ENCODE assay signal across 26 cellular contexts in genomic region chr10:123643315-123643714, GRCh38. TPM values are rescaled to one million over a fixed set of nuclear protein-coding genes. Genes with fewer than 3 reads are reported as not detected.
DNase-seq lines count a peak whose midpoint lies in the region; ATAC-seq, FAIRE-seq and TF ChIP-seq lines count a peak whose summit lies in the region.
"Had no signal": no experiment of that assay in that cellular context is flagged by ENCODE, and none has a peak within 500 bp of the region (broad histone marks: within the 10 kb centered on the region; RNA-seq: fewer than 3 reads in every experiment).

No MANE protein-coding gene starts in this region.

- H2AFZ ChIP-seq in H1 (ENCODE audit: low read length): no peak overlapping the region

- 85% methylated on average over 10 of the region's 10 CpGs; no CpG with 5 or more reads in 1 of the 2 experiments for WGBS in H1 (ENCODE audit: extremely low coverage in 1 of 2, insufficient coverage in 1 of 2, insufficient read length in 1 of 2, insufficient replicate concordance in 2 of 2, low coverage in 1 of 2, low lambda C conversion rate in 2 of 2, missing lambda C conversion rate in 1 of 2), 2 experiments

- no peaks in the 10 kb centered on the region for H3K36me3 ChIP-seq in H1 (ENCODE audit: control insufficient read depth in 2 of 4, insufficient read depth in 4 of 4, low read length in 3 of 4)
- H3K36me3 ChIP-seq: HAP-1, MG63 had no signal

- H4K5ac ChIP-seq in H1 (ENCODE audit: insufficient read length, low read depth, low read length): no peak overlapping the region

- H2BK5ac ChIP-seq in H1 (ENCODE audit: low read depth, low read length): no peak overlapping the region

- H3K4me3 ChIP-seq in H1 (ENCODE audit: extremely low read depth in 1 of 4, insufficient read depth in 2 of 4, low read depth in 3 of 4, low read length in 4 of 4): no peak overlapping the region
- H3K4me3 ChIP-seq: HAP-1, MG63 had no signal

- peaks cover 5 to 25% (median 13%) of the 10 kb centered on the region in 4 experiments for H3K4me1 ChIP-seq in H1 (replicated peaks in 1 of 4; ENCODE audit: control insufficient read depth in 3 of 4, insufficient read depth in 4 of 4, low read length in 3 of 4)
- H3K4me1 ChIP-seq: Caco-2, HAP-1 had no signal

- no peak overlapping the region for H3K23ac ChIP-seq in H1 (ENCODE audit: insufficient read length)

- H3K79me2 ChIP-seq in H1 (ENCODE audit: control insufficient read depth in 1 of 2, insufficient read depth in 2 of 2, low read length in 2 of 2): no peaks in the 10 kb centered on the region

- H2BK15ac ChIP-seq in H1 (ENCODE audit: low read length): no peak overlapping the region

- H3K27ac ChIP-seq in H1 (ENCODE audit: low read depth, low read length): no peak overlapping the region
- H3K27ac ChIP-seq: 22Rv1 had no signal

- no peak overlapping the region for H2BK12ac ChIP-seq in H1 (ENCODE audit: low read depth, low read length)

- peak; percentile 41 to 52 for TF ChIP-seq RAD21 in H1 (IDR thresholded peaks at IDR 0.05 in 1 of 2, conservative IDR thresholded peaks at IDR 0.05 in 1 of 2; ENCODE audit: low read depth in 2 of 2, low read length in 2 of 2)

- CTCF ChIA-PET in H1 (lab: Charles Lee; ENCODE audit: partially characterized antibody): interaction anchor here (0.7 to 13.9 kb wide), 21 partner anchors 9 to 323 kb away, joined by 3 to 135 read pairs (median 5); no protein-coding TSS in a partner anchor

- H3K56ac ChIP-seq in H1 (replicated peaks; ENCODE audit: insufficient read length, low read depth, low read length): no peak overlapping the region

- no peaks in the 10 kb centered on the region; the same call in 1 of the 2 replicates for H3K23me2 ChIP-seq in H1 (ENCODE audit: low read depth, low read length)

- no peak for FAIRE-seq in H1 (lab: Jason Lieb, UNC)
- FAIRE-seq: GM12892, GM18507, RCC 7860 had no signal

- no peaks in the 10 kb centered on the region for H3K9me3 ChIP-seq in H1 (ENCODE audit: insufficient read depth in 2 of 2, low read depth in 1 of 2, low read length in 1 of 2)
- H3K9me3 ChIP-seq: Caco-2, HAP-1, MG63 had no signal

- DNase-seq in NCI-H82 (lab: John Stamatoyannopoulos, UW) (peak; percentile 2), NCI-H82 treated with DMSO at 0.1 percent for 48 hours (lab: John Stamatoyannopoulos, UW; ENCODE audit: unreplicated experiment) (no peak), H1 (ENCODE audit: low read depth in 1 of 2, low spot score in 2 of 2) (peak in 1 of 2 experiments; percentile 73), left lobe of liver (ENCODE audit: low spot score) (peak; percentile 38), hepatic stellate cell (ENCODE audit: low spot score) (no peak), DMS79 treated with DMSO at 0.1 percent for 48 hours (lab: John Stamatoyannopoulos, UW) (no peak)
- DNase-seq in activated CD4-positive, alpha-beta T cell treated with anti-CD3 and anti-CD28 coated beads for 1 hour: no peak
- DNase-seq: GDM1; Kasumi-1; MG63; NCI-H1048; NCI-H1436; NCI-H2029; NCI-H446; NCI-H69; NK-92 treated with Interleukin-12 subunit alpha and Interleukin-12 subunit beta, amount 100 ng/mL, for 24 hours had no signal

- H3K27me3 ChIP-seq in H1 (replicated peaks in 1 of 4; ENCODE audit: control insufficient read depth in 3 of 4, extremely low read depth in 1 of 4, insufficient read depth in 3 of 4, low read length in 3 of 4): no peaks in the 10 kb centered on the region; a peak in 1 of 7 replicates
- H3K27me3 ChIP-seq: MG63 had no signal

- no peak for TF ChIP-seq POLR2A in H1 (IDR thresholded peaks at IDR 0.05; ENCODE audit: control extremely low read depth in 1 of 2, low read depth in 2 of 2, low read length in 2 of 2)

- POLR2A ChIA-PET in H1 (lab: Charles Lee; ENCODE audit: partially characterized antibody): no interaction called here

- H2BK120ac ChIP-seq in H1 (replicated peaks; ENCODE audit: low read depth, low read length): no peak overlapping the region

- H3K4me2 ChIP-seq in H1 (ENCODE audit: insufficient read depth in 1 of 2, low read depth in 2 of 2, low read length in 2 of 2): no peak overlapping the region

- no peak overlapping the region for H3K4ac ChIP-seq in H1 (replicated peaks; ENCODE audit: insufficient read length, low read depth, low read length)

- ATAC-seq in left lobe of liver (no peak), GM19035 (IDR thresholded peaks at IDR 0.05; ENCODE audit: unreplicated experiment) (no peak)
- ATAC-seq: Right ventricle myocardium inferior had no signal

- H3K14ac ChIP-seq in H1 (ENCODE audit: insufficient read length): no peak overlapping the region

- H3K9ac ChIP-seq in H1 (replicated peaks in 1 of 4; ENCODE audit: extremely low read depth in 1 of 4, low read depth in 3 of 4, low read length in 3 of 4): no peak overlapping the region

- peak; percentile 48 to 55 (median 52) for TF ChIP-seq CTCF in H1 (IDR thresholded peaks at IDR 0.05; ENCODE audit: control extremely low read depth in 1 of 3, insufficient read depth in 1 of 3, low read depth in 1 of 3, low read length in 3 of 3)

- no peak overlapping the region for H2BK20ac ChIP-seq in H1 (ENCODE audit: low read length)

- H4K8ac ChIP-seq in H1 (ENCODE audit: extremely low read depth, insufficient read depth, low read length): no peak overlapping the region

- no peak overlapping the region for H2AK5ac ChIP-seq in H1 (ENCODE audit: low read depth, low read length)

- no peaks in the 10 kb centered on the region for H4K20me1 ChIP-seq in H1 (replicated peaks in 1 of 2; ENCODE audit: control insufficient read depth in 1 of 2, insufficient read depth in 2 of 2, low read length in 2 of 2)

- H4K91ac ChIP-seq in H1 (replicated peaks; ENCODE audit: insufficient read length, low read length): no peak overlapping the region

- TF ChIP-seq EP300 in H1 (IDR thresholded peaks at IDR 0.05; ENCODE audit: borderline replicate concordance in 1 of 2, low read depth in 2 of 2, low read length in 2 of 2): no peak

- H3K79me1 ChIP-seq in H1 (ENCODE audit: low read depth, low read length): no peaks in the 10 kb centered on the region; the same call in 1 of the 2 replicates

- H3K18ac ChIP-seq in H1 (ENCODE audit: extremely low read depth, low read length): no peak overlapping the region

TF ChIP-seq in H1, 55 proteins besides CTCF, POLR2A, EP300 and RAD21 (continues in another document):
- no peak for TF ChIP-seq ATF2 (IDR thresholded peaks at IDR 0.05; ENCODE audit: low read length)

RNA-seq across cellular contexts. Expression of gene GPR26, which starts 22.8 kb away (rescaled TPM):
- 0.09 and 0.10 TPM in 2 replicates for total RNA-seq in H1 (2021; fragmentation: NEBNext Ultra II Directional; extraction: Animal tissue kit (Norgen Biotek cat#: 25700))
- 0.11 and 0.21 TPM in 2 replicates for polyA plus RNA-seq in H1 (2011; rRNA removed)
- 0.13 TPM for polyA plus RNA-seq in H1 (2011; cell fraction: cytosol; rRNA removed)
- 0.11 TPM for polyA plus RNA-seq in H1 (2011; cell fraction: nucleus; rRNA removed)
- 0.15 to 0.23 TPM (median 0.17 TPM) in 4 replicates for polyA plus RNA-seq in H1 (2012, experiment 1 of 2)
- 0.04 TPM for polyA plus RNA-seq in H1 (2012, experiment 2 of 2)
- polyA plus RNA-seq in H1 (2013, experiment 1 of 2): 0.04 TPM
- polyA plus RNA-seq in H1 (2013, experiment 2 of 2): 0.04 TPM
- 0.25 and 0.41 TPM in 2 replicates for polyA minus RNA-seq in H1 (2011; rRNA and poly(A)+ RNA removed)
- not detected for polyA minus RNA-seq in H1 (2011; cell fraction: cytosol; rRNA and poly(A)+ RNA removed)
- 0.30 TPM for polyA minus RNA-seq in H1 (2011; cell fraction: nucleus; rRNA and poly(A)+ RNA removed)
- total RNA-seq in left lobe of liver: not detected
- total RNA-seq: Caco-2, Right ventricle myocardium inferior, SK-MEL-5 had no signal
- polyA plus RNA-seq: CD14-positive monocyte had no signal

Comparison
In these comparisons a context has a peak if more than half of its experiments do, and no peak if none do; other contexts are left out.
1. DNase-seq: peak in NCI-H82 (single experiment) and left lobe of liver (single experiment); none in NCI-H82 treated with DMSO at 0.1 percent for 48 hours (single experiment), hepatic stellate cell (single experiment), activated CD4-positive, alpha-beta T cell treated with anti-CD3 and anti-CD28 coated beads for 1 hour (single experiment) and DMS79 treated with DMSO at 0.1 percent for 48 hours (single experiment).